19 cellular contexts compared by ENCODE assay signal in the genomic region with DNA sequence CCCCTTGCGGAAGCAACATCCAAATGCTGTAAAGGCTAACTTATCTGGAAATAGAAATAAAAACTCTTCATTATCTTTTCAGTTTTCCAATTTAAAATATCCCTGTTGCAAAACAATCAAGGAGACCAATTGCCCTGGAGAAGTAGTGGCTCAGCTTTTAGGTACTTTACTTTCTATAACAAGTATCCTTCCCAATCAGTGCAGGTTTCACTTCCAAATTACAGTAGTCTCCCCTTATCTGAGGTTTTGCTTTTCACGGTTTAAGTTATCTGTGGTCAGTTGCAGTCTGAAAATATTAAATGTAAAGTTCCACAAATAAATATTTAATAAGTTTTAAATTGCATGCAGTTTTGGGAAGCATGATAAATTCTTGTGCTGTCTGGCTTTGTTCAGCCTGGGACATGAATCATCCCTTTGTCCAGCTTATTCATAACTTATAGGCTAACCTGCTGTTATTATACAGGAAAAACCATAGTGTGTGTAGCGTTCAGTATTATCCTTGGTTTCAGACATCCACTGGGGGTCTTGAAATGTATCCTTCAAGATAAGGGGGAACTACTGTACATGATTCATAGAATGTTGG.
A peak's percentile ranks its signal among the peaks of the same experiment; 100 is the strongest.
DNase-seq lines count a peak whose midpoint lies in the region; ATAC-seq, FAIRE-seq and TF ChIP-seq lines count a peak whose summit lies in the region.
"Had no signal": no experiment of that assay in that cellular context is flagged by ENCODE, and none has a peak within 500 bp of the region (broad histone marks: within the 10 kb centered on the region; RNA-seq: fewer than 3 reads in every experiment).

No MANE protein-coding gene starts in this region.

- BruUV-seq in PC-3 (replicated peaks; lab: Mats Ljungman, UMichigan) (no TSS peak), endothelial cell of umbilical vein (replicated peaks; lab: Mats Ljungman, UMichigan) (no TSS peak)

- intact Hi-C loops in PC-3 (cut with micrococcal nuclease) (no loop called here), endothelial cell of umbilical vein (cut with micrococcal nuclease) (no loop called here)

- TF ChIP-seq CTCF in PC-3 (conservative IDR thresholded peaks at IDR 0.05; ENCODE audit: low read depth, low read length) (no peak), astrocyte of the cerebellum (IDR thresholded peaks at IDR 0.05; ENCODE audit: low read depth, low read length, missing control alignments) (no peak), endothelial cell of umbilical vein (IDR thresholded peaks at IDR 0.05; ENCODE audit: extremely low read depth in 1 of 2, insufficient read depth in 1 of 2, low read depth in 1 of 2, low read length in 2 of 2) (no peak)

- CTCF ChIA-PET in PC-3 (lab: Charles Lee) (no interaction called here), endothelial cell of umbilical vein (lab: Charles Lee) (no interaction called here)

- no peaks in the 10 kb centered on the region for H3K9me2 ChIP-seq in PC-3 (replicated peaks; ENCODE audit: low read length)

- no peaks in the 10 kb centered on the region for H3K9me1 ChIP-seq in endothelial cell of umbilical vein (replicated peaks; ENCODE audit: control insufficient read depth, extremely low read depth, insufficient read depth, low read length)

- no peaks in the 10 kb centered on the region for H3F3A ChIP-seq in PC-3 (ENCODE audit: low read length, unreplicated experiment)

- H4K20me1 ChIP-seq in PC-3 (ENCODE audit: low read length) (no peaks in the 10 kb centered on the region), endothelial cell of umbilical vein (replicated peaks; ENCODE audit: control insufficient read depth, extremely low read depth, insufficient read depth, low read length) (no peaks in the 10 kb centered on the region)

- TF ChIP-seq POLR2A in endothelial cell of umbilical vein (IDR thresholded peaks at IDR 0.05; ENCODE audit: low read depth, low read length): no peak

- no peaks in the 10 kb centered on the region for H3K36me3 ChIP-seq in PC-3 (ENCODE audit: low read depth, low read length)
- H3K36me3 ChIP-seq in endothelial cell of umbilical vein (ENCODE audit: control insufficient read depth in 2 of 2, extremely low read depth in 1 of 2, insufficient read depth in 2 of 2, low read length in 2 of 2): no peaks in the 10 kb centered on the region
- H3K36me3 ChIP-seq: BE2C had no signal

- in situ Hi-C loops in astrocyte of the cerebellum (cut with HindIII; ENCODE audit: low sequenced_read_pairs): no loop called here

- H3K27ac ChIP-seq in PC-3 (ENCODE audit: low read length): no peak overlapping the region
- H3K27ac ChIP-seq in endothelial cell of umbilical vein (ENCODE audit: insufficient read depth, low read depth, low read length): no peak overlapping the region
- H3K27ac ChIP-seq: KMS-11 had no signal

- H3K79me2 ChIP-seq in PC-3 (ENCODE audit: low read length): no peaks in the 10 kb centered on the region
- no peaks in the 10 kb centered on the region for H3K79me2 ChIP-seq in endothelial cell of umbilical vein (ENCODE audit: control insufficient read depth, insufficient read depth, low read length)

- H3K4me1 ChIP-seq in PC-3 (ENCODE audit: insufficient read depth, low read length) (no peaks in the 10 kb centered on the region), endothelial cell of umbilical vein (ENCODE audit: control insufficient read depth, extremely low read depth, insufficient read depth, low read length) (no peaks in the 10 kb centered on the region)
- H3K4me1 ChIP-seq: BE2C had no signal

- H3K9me3 ChIP-seq in PC-3 (ENCODE audit: low read length) (no peaks in the 10 kb centered on the region), endothelial cell of umbilical vein (replicated peaks; ENCODE audit: control insufficient read depth, insufficient read depth, low read length) (no peaks in the 10 kb centered on the region)
- H3K9me3 ChIP-seq: BE2C had no signal

- POLR2A ChIA-PET in PC-3 (lab: Charles Lee; ENCODE audit: unreplicated experiment) (no interaction called here), endothelial cell of umbilical vein (lab: Charles Lee) (no interaction called here)

- no peaks in the 10 kb centered on the region for H3K27me3 ChIP-seq in PC-3 (ENCODE audit: low read length)
- no peaks in the 10 kb centered on the region for H3K27me3 ChIP-seq in endothelial cell of umbilical vein (ENCODE audit: control insufficient read depth in 2 of 2, insufficient read depth in 2 of 2, low read length in 2 of 2)
- H3K27me3 ChIP-seq: BE2C had no signal

- peak; percentile 73 for ATAC-seq in PC-3
- no peak for ATAC-seq in HG03097 (IDR thresholded peaks at IDR 0.05; ENCODE audit: low FRiP score, unreplicated experiment)
- ATAC-seq in GM21367 (IDR thresholded peaks at IDR 0.05; ENCODE audit: unreplicated experiment): no peak
- no peak for ATAC-seq in GM21717 (IDR thresholded peaks at IDR 0.05; ENCODE audit: unreplicated experiment)

- dilution Hi-C loops in endothelial cell of umbilical vein (cut with MboI; ENCODE audit: extremely low pct_ligation_motif_present, low sequenced_read_pairs): no loop called here

- no peak overlapping the region for H3K4me3 ChIP-seq in PC-3 (ENCODE audit: low read length)
- H3K4me3 ChIP-seq in astrocyte of the cerebellum (ENCODE audit: low read depth, low read length): no peak overlapping the region
- no peak overlapping the region for H3K4me3 ChIP-seq in endothelial cell of umbilical vein (replicated peaks in 1 of 3; ENCODE audit: insufficient read depth in 1 of 3, low read depth in 1 of 3, low read length in 3 of 3)

- H2AFZ ChIP-seq in PC-3 (ENCODE audit: low read length): no peak overlapping the region
- no peak overlapping the region for H2AFZ ChIP-seq in endothelial cell of umbilical vein (ENCODE audit: low read depth, low read length)

- H3K4me2 ChIP-seq in PC-3 (ENCODE audit: low read length): no peak overlapping the region
- no peak overlapping the region for H3K4me2 ChIP-seq in endothelial cell of umbilical vein (ENCODE audit: insufficient read depth, low read length)
- H3K4me2 ChIP-seq: KMS-11 had no signal

- H3K9ac ChIP-seq in PC-3 (ENCODE audit: low read length) (no peak overlapping the region), endothelial cell of umbilical vein (replicated peaks; ENCODE audit: extremely low read depth, insufficient read depth, low read length) (no peak overlapping the region)
- H3K9ac ChIP-seq: KMS-11 had no signal

- no peak for FAIRE-seq in endothelial cell of umbilical vein (lab: Jason Lieb, UNC)
- FAIRE-seq: A204.1 had no signal

- DNase-seq in PC-3 (peak; percentile 15), astrocyte of the cerebellum (ENCODE audit: low read depth) (peak; percentile 8), endothelial cell of umbilical vein (ENCODE audit: low read depth, low spot score) (peak; percentile 4), kidney tubule cell (ENCODE audit: low spot score) (peak; percentile 4)
- DNase-seq: BE2C; CD4-positive, CD25-positive, alpha-beta regulatory T cell; COR-L47; DMS 273 treated with DMSO at 0.1 percent for 48 hours; DND-41; H7; HFFc6; NCI-H1417 treated with DMSO at 0.1 percent for 48 hours; NCI-H1930; NCI-H526 had no signal

TF ChIP-seq in endothelial cell of umbilical vein, 7 proteins besides CTCF, POLR2A, EP300 and RAD21:
- TF ChIP-seq JUN (IDR thresholded peaks at IDR 0.05; ENCODE audit: borderline replicate concordance, insufficient read depth, insufficient read length, low read depth) (no peak), POLR2AphosphoS5 (IDR thresholded peaks at IDR 0.05; ENCODE audit: insufficient read depth, low read depth, low read length) (no peak), EZH2 (IDR thresholded peaks at IDR 0.05; ENCODE audit: borderline replicate concordance, low read depth, low read length, severe bottlenecking) (no peak)
